1 cellular context compared by ENCODE assay signal in the genomic region with DNA sequence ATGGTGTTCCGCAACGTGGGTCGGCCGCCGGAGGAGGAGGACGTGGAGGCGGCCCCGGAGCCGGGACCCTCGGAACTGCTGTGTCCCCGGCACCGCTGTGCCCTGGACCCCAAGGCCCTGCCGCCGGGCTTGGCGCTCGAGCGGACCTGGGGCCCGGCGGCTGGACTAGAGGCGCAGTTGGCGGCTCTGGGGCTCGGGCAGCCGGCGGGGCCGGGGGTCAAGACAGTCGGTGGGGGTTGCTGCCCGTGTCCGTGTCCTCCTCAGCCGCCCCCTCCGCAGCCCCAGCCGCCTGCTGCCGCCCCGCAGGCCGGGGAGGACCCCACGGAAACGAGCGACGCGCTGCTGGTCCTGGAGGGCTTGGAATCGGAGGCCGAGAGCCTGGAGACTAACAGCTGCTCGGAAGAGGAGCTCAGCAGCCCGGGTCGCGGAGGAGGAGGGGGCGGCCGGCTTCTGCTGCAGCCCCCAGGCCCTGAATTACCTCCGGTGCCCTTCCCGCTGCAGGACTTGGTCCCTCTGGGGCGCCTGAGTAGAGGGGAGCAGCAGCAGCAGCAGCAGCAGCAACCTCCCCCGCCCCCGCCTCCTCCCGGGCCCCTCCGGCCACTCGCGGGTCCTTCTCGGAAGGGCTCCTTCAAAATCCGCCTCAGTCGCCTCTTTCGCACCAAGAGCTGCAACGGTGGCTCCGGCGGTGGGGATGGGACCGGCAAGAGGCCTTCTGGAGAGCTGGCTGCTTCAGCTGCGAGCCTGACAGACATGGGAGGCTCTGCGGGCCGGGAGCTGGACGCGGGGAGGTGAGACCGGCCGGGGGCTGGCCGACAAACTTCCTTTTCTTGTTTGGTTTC.
TF ChIP-seq lines count a peak whose summit lies in the region.

No MANE protein-coding gene starts in this region.

TF ChIP-seq in SK-N-SH, 30 proteins besides CTCF, POLR2A, EP300 and RAD21 (continued from another document):
- TF ChIP-seq REST (IDR thresholded peaks at IDR 0.05; ENCODE audit: low read depth, low read length) (no peak), POLR2AphosphoS5 (IDR thresholded peaks at IDR 0.05; ENCODE audit: low read depth, low read length) (no peak), SMC3 (IDR thresholded peaks at IDR 0.05; ENCODE audit: low read depth, low read length) (no peak), RCOR1 (IDR thresholded peaks at IDR 0.05; ENCODE audit: low read length) (no peak), EZH2phosphoT487 (IDR thresholded peaks at IDR 0.05; ENCODE audit: borderline replicate concordance, low read depth) (no peak), FOXM1 (IDR thresholded peaks at IDR 0.05; ENCODE audit: low read depth) (no peak), MXI1 (IDR thresholded peaks at IDR 0.05; ENCODE audit: low read depth, low read length) (no peak), ZBTB33 (IDR thresholded peaks at IDR 0.05; ENCODE audit: borderline replicate concordance, low read depth) (no peak), TCF12 (IDR thresholded peaks at IDR 0.05) (no peak), SIN3A (IDR thresholded peaks at IDR 0.05; ENCODE audit: borderline replicate concordance, low read depth, low read length) (no peak), YY1 (IDR thresholded peaks at IDR 0.05; ENCODE audit: low read depth) (no peak)
- TF ChIP-seq, protein P1, sequence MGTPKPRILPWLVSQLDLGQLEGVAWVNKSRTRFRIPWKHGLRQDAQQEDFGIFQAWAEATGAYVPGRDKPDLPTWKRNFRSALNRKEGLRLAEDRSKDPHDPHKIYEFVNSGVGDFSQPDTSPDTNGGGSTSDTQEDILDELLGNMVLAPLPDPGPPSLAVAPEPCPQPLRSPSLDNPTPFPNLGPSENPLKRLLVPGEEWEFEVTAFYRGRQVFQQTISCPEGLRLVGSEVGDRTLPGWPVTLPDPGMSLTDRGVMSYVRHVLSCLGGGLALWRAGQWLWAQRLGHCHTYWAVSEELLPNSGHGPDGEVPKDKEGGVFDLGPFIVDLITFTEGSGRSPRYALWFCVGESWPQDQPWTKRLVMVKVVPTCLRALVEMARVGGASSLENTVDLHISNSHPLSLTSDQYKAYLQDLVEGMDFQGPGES (IDR thresholded peaks at IDR 0.05; ENCODE audit: low read depth, low read length) = no peak
TF ChIP-seq in SK-N-SH: peak in this region for 0.
